8 cellular contexts compared by ENCODE assay signal in the genomic region with DNA sequence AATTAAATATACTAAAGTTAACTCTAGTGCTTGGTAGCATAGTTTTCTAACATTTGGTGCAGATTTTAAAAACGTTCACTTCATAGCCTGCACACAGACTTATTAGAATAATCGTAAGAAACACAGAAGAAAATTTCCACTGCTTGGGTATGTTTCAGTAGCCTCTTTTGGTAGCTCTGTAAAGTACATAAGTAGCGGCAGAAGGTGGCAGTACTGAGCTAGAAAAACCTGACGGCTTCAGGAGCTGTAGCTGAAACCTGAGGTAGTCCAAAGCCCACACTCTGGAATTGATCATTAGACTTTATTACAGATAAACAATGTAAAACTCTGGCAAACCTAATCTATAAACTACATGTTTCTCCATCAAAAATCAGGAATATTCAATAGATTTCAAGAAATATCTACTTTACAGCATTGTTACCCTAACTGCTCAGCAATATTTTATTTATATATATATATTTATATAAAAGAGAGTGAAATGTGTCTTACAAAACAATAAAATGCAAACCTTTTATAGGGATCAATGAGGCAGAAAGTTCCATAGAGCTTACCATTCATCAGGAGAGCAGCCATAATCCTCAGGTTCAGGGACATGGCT.
DNase-seq lines count a peak whose midpoint lies in the region; ATAC-seq lines count a peak whose summit lies in the region.

No MANE protein-coding gene starts in this region.

- H3K4me1 Mint-ChIP-seq in CD4-positive, alpha-beta memory T cell = no peaks in the 10 kb centered on the region
- no peaks in the 10 kb centered on the region for H3K4me1 Mint-ChIP-seq in activated CD4-positive, alpha-beta T cell treated with anti-CD3 and anti-CD28 coated beads, Interleukin-2, amount 10 ng/mL, durations not matched to agents 7 days and 5 days
- H3K4me1 Mint-ChIP-seq in memory B cell = peaks cover 3% of the 10 kb centered on the region

- no peaks in the 10 kb centered on the region for H3K27me3 Mint-ChIP-seq in CD4-positive, alpha-beta memory T cell
- no peaks in the 10 kb centered on the region for H3K27me3 Mint-ChIP-seq in activated CD4-positive, alpha-beta T cell treated with anti-CD3 and anti-CD28 coated beads, Interleukin-2, amount 10 ng/mL, durations not matched to agents 7 days and 5 days
- no peaks in the 10 kb centered on the region for H3K27me3 Mint-ChIP-seq in memory B cell

- H3K36me3 Mint-ChIP-seq in CD4-positive, alpha-beta memory T cell = peaks cover 4% of the 10 kb centered on the region in 2 donors
- H3K36me3 Mint-ChIP-seq in activated CD4-positive, alpha-beta T cell treated with anti-CD3 and anti-CD28 coated beads, Interleukin-2, amount 10 ng/mL, durations not matched to agents 7 days and 5 days (ENCODE audit: low read depth) = no peaks in the 10 kb centered on the region
- H3K36me3 Mint-ChIP-seq in memory B cell = peaks cover 6% of the 10 kb centered on the region

- no peaks in the 10 kb centered on the region for H3K36me3 ChIP-seq in CD4-positive, alpha-beta memory T cell (ENCODE audit: insufficient read depth, low read length)

- H3K4me3 ChIP-seq in CD4-positive, alpha-beta memory T cell (ENCODE audit: low read length in 2 of 2) = no peak overlapping the region

- H3K27ac ChIP-seq in CD4-positive, alpha-beta memory T cell (ENCODE audit: low read depth, low read length) = no peak overlapping the region

- POLR2A ChIA-PET in CD4-positive, alpha-beta memory T cell (lab: Charles Lee; ENCODE audit: partially characterized antibody) = interaction anchor here (0.8 to 1.1 kb wide), 2 partner anchors 87 to 295 kb away, joined by 3 read pairs; no protein-coding TSS in a partner anchor
- POLR2A ChIA-PET in activated CD4-positive, alpha-beta T cell treated with anti-CD3 and anti-CD28 coated beads, Interleukin-2, amount 10 ng/mL, durations not matched to agents 7 days and 5 days (lab: Charles Lee) = interaction anchor here (0.6 kb wide), 1 partner anchor 89 kb away, joined by 6 read pairs; no protein-coding TSS in a partner anchor

- H3K27me3 ChIP-seq in CD4-positive, alpha-beta memory T cell (ENCODE audit: insufficient read depth, low read length) = no peaks in the 10 kb centered on the region

- H3K9me3 ChIP-seq in CD4-positive, alpha-beta memory T cell (ENCODE audit: control insufficient read depth in 1 of 2, low read length in 2 of 2) = no peaks in the 10 kb centered on the region

- ATAC-seq in GM19351 (IDR thresholded peaks at IDR 0.05; ENCODE audit: unreplicated experiment) (peak; percentile 100), HG03442 (IDR thresholded peaks at IDR 0.05; ENCODE audit: unreplicated experiment) (peak; percentile 96), memory B cell (ENCODE audit: low read depth) (peak; percentile 95)

- H3K27ac Mint-ChIP-seq in CD4-positive, alpha-beta memory T cell = peak overlapping the region in 1 of 7 donors; percentile 2
- no peak overlapping the region for H3K27ac Mint-ChIP-seq in activated CD4-positive, alpha-beta T cell treated with anti-CD3 and anti-CD28 coated beads, Interleukin-2, amount 10 ng/mL, durations not matched to agents 7 days and 5 days
- no peak overlapping the region for H3K27ac Mint-ChIP-seq in memory B cell

- CTCF ChIA-PET in CD4-positive, alpha-beta memory T cell (lab: Charles Lee; ENCODE audit: partially characterized antibody) = interaction anchor here (0.8 to 7.9 kb wide), 39 partner anchors 9 to 302 kb away, joined by 3 to 103 read pairs (median 4); a partner anchor contains a TSS
- CTCF ChIA-PET in activated CD4-positive, alpha-beta T cell treated with anti-CD3 and anti-CD28 coated beads, Interleukin-2, amount 10 ng/mL, durations not matched to agents 7 days and 5 days (lab: Charles Lee) = interaction anchor here (0.7 to 2.6 kb wide), 7 partner anchors 10 to 294 kb away, joined by 3 to 7 read pairs (median 3); no protein-coding TSS in a partner anchor

- peak; percentile 47 to 61 (median 57) for DNase-seq in CD4-positive, alpha-beta memory T cell
- DNase-seq in NCI-H510A (lab: John Stamatoyannopoulos, UW) = peak; percentile 0
- peak; percentile 75 for DNase-seq in activated CD4-positive, alpha-beta T cell treated with anti-CD3 and anti-CD28 coated beads, Interleukin-2, amount 10 ng/mL, durations not matched to agents 7 days and 5 days
- peak; percentile 59 for DNase-seq in effector CD4-positive, alpha-beta T cell
- peak; percentile 53 to 58 for DNase-seq in memory B cell (ENCODE audit: low spot score in 2 of 2)
- peak; percentile 27 for DNase-seq in stimulated activated CD8-positive, alpha-beta memory T cell treated with anti-CD3 and anti-CD28 coated beads, Interleukin-4, amount 100 ng/mL, for 24 hours (ENCODE audit: low read depth)

- H3K9me3 Mint-ChIP-seq in CD4-positive, alpha-beta memory T cell = peaks cover 0 to 3% (median 0%) of the 10 kb centered on the region in 8 donors
- H3K9me3 Mint-ChIP-seq in activated CD4-positive, alpha-beta T cell treated with anti-CD3 and anti-CD28 coated beads, Interleukin-2, amount 10 ng/mL, durations not matched to agents 7 days and 5 days = no peaks in the 10 kb centered on the region
- H3K9me3 Mint-ChIP-seq in memory B cell = no peaks in the 10 kb centered on the region

- H3K4me1 ChIP-seq in CD4-positive, alpha-beta memory T cell (ENCODE audit: insufficient read depth, low read length) = no peaks in the 10 kb centered on the region

- H3K4me3 Mint-ChIP-seq in CD4-positive, alpha-beta memory T cell = no peak overlapping the region
- H3K4me3 Mint-ChIP-seq in activated CD4-positive, alpha-beta T cell treated with anti-CD3 and anti-CD28 coated beads, Interleukin-2, amount 10 ng/mL, durations not matched to agents 7 days and 5 days = no peak overlapping the region
- no peak overlapping the region for H3K4me3 Mint-ChIP-seq in memory B cell

- intact Hi-C loops in CD4-positive, alpha-beta memory T cell (cut with micrococcal nuclease) = loop anchor here (1.0 to 2.0 kb wide), 5 partner anchors 88 to 297 kb away; a partner anchor contains a TSS

Comparison
In these comparisons a context has a peak if more than half of its experiments do, and no peak if none do; other contexts are left out.
1. DNase-seq: peak in every context shown above with its lines; median percentile 75 in activated CD4-positive, alpha-beta T cell treated with anti-CD3 and anti-CD28 coated beads, Interleukin-2, amount 10 ng/mL, durations not matched to agents 7 days and 5 days; 59 in effector CD4-positive, alpha-beta T cell; 57 in CD4-positive, alpha-beta memory T cell; 56 in memory B cell; 27 in stimulated activated CD8-positive, alpha-beta memory T cell treated with anti-CD3 and anti-CD28 coated beads, Interleukin-4, amount 100 ng/mL, for 24 hours; 0 in NCI-H510A.